ENCODE assay signal across 25 cellular contexts in the genomic region with DNA sequence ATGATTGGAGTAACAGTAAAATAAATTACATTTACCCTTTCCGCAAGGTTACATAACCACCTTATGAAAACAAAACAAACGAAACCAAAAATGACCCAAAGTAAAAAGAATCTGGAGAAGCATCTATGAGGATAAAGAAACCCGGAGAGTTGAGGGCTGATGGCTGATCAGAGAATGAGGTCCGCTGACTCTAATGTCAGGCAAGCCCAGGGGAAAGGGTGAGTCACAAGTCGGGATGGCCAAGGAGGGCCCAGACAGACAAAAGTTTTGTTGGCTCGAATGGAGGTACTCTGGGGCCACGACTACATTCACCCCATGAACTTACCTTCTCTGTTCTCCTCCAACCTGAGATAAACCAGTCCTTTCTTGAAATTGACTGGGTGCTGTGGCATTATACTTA.
"Had no signal": no experiment of that assay in that cellular context is flagged by ENCODE, and none has a peak within 500 bp of the region (broad histone marks: within the 10 kb centered on the region; RNA-seq: fewer than 3 reads in every experiment).

No MANE protein-coding gene starts in this region.

- H3K36me3 ChIP-seq: breast epithelium, WERI-Rb-1 had no signal

- H3K4me1 ChIP-seq: breast epithelium had no signal

- FAIRE-seq: K562, TTC549 had no signal

- DNase-seq: activated CD4-positive, alpha-beta T cell treated with anti-CD3 and anti-CD28 coated beads for 36 hours; activated CD8-positive, alpha-beta memory T cell treated with anti-CD3 and anti-CD28 coated beads, Interleukin-2, amount 50 U/mL, for 4 hours; activated CD8-positive, alpha-beta T cell treated with anti-CD3 and anti-CD28 coated beads for 36 hours; activated gamma-delta T cell treated with Interleukin-2 at 50 U/mL for 16 hours; activated naive CD4-positive, alpha-beta T cell treated with anti-CD3 and anti-CD28 coated beads, Interleukin-2, amount 10 ng/mL, durations not matched to agents 7 days and 5 days; activated naive CD8-positive, alpha-beta T cell treated with anti-CD3 and anti-CD28 coated beads for 36 hours; activated T-cell treated with anti-CD3 and anti-CD28 coated beads, Interleukin-2, amount 50 U/mL, for 72 hours; Karpas-422; MM.1S; NCI-H1105; NCI-H1436; NCI-H1694 treated with DMSO at 0.1 percent for 48 hours; NCI-H2081 treated with DMSO at 0.1 percent for 48 hours; NCI-H2227 treated with DMSO at 0.1 percent for 48 hours; NCI-H446 treated with DMSO at 0.1 percent for 48 hours; NCI-H524 treated with DMSO at 0.1 percent for 48 hours; NCI-H774; SIG-M5; T-helper 2 cell; T1000; WERI-Rb-1 had no signal

- H3K4me3 Mint-ChIP-seq: activated CD4-positive, alpha-beta T cell treated with anti-CD3 and anti-CD28 coated beads for 36 hours; activated CD8-positive, alpha-beta T cell treated with anti-CD3 and anti-CD28 coated beads for 36 hours; activated naive CD4-positive, alpha-beta T cell treated with anti-CD3 and anti-CD28 coated beads, Interleukin-2, amount 10 ng/mL, durations not matched to agents 7 days and 5 days; activated naive CD8-positive, alpha-beta T cell treated with anti-CD3 and anti-CD28 coated beads for 36 hours; activated T-cell treated with anti-CD3 and anti-CD28 coated beads, Interleukin-2, amount 50 U/mL, for 72 hours had no signal

- H3K9me3 ChIP-seq: breast epithelium had no signal

- ATAC-seq: activated CD4-positive, alpha-beta T cell treated with anti-CD3 and anti-CD28 coated beads for 36 hours; activated CD8-positive, alpha-beta T cell treated with anti-CD3 and anti-CD28 coated beads for 36 hours; activated T-cell treated with anti-CD3 and anti-CD28 coated beads, Interleukin-2, amount 50 U/mL, for 72 hours; K562 had no signal

- H3K9me3 Mint-ChIP-seq: activated CD8-positive, alpha-beta T cell treated with anti-CD3 and anti-CD28 coated beads for 36 hours; activated naive CD4-positive, alpha-beta T cell treated with anti-CD3 and anti-CD28 coated beads, Interleukin-2, amount 10 ng/mL, durations not matched to agents 7 days and 5 days; activated naive CD8-positive, alpha-beta T cell treated with anti-CD3 and anti-CD28 coated beads for 36 hours; activated T-cell treated with anti-CD3 and anti-CD28 coated beads, Interleukin-2, amount 50 U/mL, for 72 hours; activated T-helper 2 cell treated with anti-CD3 and anti-CD28 coated beads, Interferon-gamma antibody, Interleukin-2, Interleukin-4, amounts not matched to agents 10 μg/mL and 5 μg/mL and 100 μg/mL, durations not matched to agents 14 hours and 24 hours and 36 hours had no signal

- H3K36me3 Mint-ChIP-seq: activated naive CD4-positive, alpha-beta T cell treated with anti-CD3 and anti-CD28 coated beads, Interleukin-2, amount 10 ng/mL, durations not matched to agents 7 days and 5 days; activated naive CD8-positive, alpha-beta T cell treated with anti-CD3 and anti-CD28 coated beads for 36 hours had no signal

- H3K27ac ChIP-seq: breast epithelium, WERI-Rb-1 had no signal

- H3K4me3 ChIP-seq: breast epithelium, K562 had no signal

- H3K27me3 ChIP-seq: breast epithelium had no signal

- H3K27ac Mint-ChIP-seq: activated CD4-positive, alpha-beta T cell treated with anti-CD3 and anti-CD28 coated beads for 36 hours; activated CD8-positive, alpha-beta T cell treated with anti-CD3 and anti-CD28 coated beads for 36 hours; activated naive CD4-positive, alpha-beta T cell treated with anti-CD3 and anti-CD28 coated beads, Interleukin-2, amount 10 ng/mL, durations not matched to agents 7 days and 5 days; activated naive CD8-positive, alpha-beta T cell treated with anti-CD3 and anti-CD28 coated beads for 36 hours; activated T-cell treated with anti-CD3 and anti-CD28 coated beads, Interleukin-2, amount 50 U/mL, for 72 hours; activated T-helper 2 cell treated with anti-CD3 and anti-CD28 coated beads, Interferon-gamma antibody, Interleukin-2, Interleukin-4, amounts not matched to agents 10 μg/mL and 5 μg/mL and 100 μg/mL, durations not matched to agents 14 hours and 24 hours and 36 hours had no signal

- H3K4me1 Mint-ChIP-seq: activated CD4-positive, alpha-beta T cell treated with anti-CD3 and anti-CD28 coated beads for 36 hours; activated naive CD4-positive, alpha-beta T cell treated with anti-CD3 and anti-CD28 coated beads, Interleukin-2, amount 10 ng/mL, durations not matched to agents 7 days and 5 days; activated naive CD8-positive, alpha-beta T cell treated with anti-CD3 and anti-CD28 coated beads for 36 hours had no signal
